1 cellular context compared by ENCODE assay signal in genomic region chr3:72152551-72153476, GRCh38.
TF ChIP-seq lines count a peak whose summit lies in the region.

No MANE protein-coding gene starts in this region.

TF ChIP-seq in HepG2, 621 proteins besides CTCF, POLR2A, EP300 and RAD21 (continued from another document and continues in another):
- TF ChIP-seq, protein P1, sequence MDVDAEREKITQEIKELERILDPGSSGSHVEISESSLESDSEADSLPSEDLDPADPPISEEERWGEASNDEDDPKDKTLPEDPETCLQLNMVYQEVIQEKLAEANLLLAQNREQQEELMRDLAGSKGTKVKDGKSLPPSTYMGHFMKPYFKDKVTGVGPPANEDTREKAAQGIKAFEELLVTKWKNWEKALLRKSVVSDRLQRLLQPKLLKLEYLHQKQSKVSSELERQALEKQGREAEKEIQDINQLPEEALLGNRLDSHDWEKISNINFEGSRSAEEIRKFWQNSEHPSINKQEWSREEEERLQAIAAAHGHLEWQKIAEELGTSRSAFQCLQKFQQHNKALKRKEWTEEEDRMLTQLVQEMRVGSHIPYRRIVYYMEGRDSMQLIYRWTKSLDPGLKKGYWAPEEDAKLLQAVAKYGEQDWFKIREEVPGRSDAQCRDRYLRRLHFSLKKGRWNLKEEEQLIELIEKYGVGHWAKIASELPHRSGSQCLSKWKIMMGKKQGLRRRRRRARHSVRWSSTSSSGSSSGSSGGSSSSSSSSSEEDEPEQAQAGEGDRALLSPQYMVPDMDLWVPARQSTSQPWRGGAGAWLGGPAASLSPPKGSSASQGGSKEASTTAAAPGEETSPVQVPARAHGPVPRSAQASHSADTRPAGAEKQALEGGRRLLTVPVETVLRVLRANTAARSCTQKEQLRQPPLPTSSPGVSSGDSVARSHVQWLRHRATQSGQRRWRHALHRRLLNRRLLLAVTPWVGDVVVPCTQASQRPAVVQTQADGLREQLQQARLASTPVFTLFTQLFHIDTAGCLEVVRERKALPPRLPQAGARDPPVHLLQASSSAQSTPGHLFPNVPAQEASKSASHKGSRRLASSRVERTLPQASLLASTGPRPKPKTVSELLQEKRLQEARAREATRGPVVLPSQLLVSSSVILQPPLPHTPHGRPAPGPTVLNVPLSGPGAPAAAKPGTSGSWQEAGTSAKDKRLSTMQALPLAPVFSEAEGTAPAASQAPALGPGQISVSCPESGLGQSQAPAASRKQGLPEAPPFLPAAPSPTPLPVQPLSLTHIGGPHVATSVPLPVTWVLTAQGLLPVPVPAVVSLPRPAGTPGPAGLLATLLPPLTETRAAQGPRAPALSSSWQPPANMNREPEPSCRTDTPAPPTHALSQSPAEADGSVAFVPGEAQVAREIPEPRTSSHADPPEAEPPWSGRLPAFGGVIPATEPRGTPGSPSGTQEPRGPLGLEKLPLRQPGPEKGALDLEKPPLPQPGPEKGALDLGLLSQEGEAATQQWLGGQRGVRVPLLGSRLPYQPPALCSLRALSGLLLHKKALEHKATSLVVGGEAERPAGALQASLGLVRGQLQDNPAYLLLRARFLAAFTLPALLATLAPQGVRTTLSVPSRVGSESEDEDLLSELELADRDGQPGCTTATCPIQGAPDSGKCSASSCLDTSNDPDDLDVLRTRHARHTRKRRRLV (CRISPR knock-in tag; IDR thresholded peaks at IDR 0.05) = 0 out of 2 replicates have a peak, but pooled peaks have one; percentile 34
- TF ChIP-seq BHLHE40 (IDR thresholded peaks at IDR 0.05; ENCODE audit: low read length) (peak; percentile 86), HCFC1 (IDR thresholded peaks at IDR 0.05; ENCODE audit: low read depth, low read length) (no peak), SIN3A (IDR thresholded peaks at IDR 0.05; ENCODE audit: borderline replicate concordance, low read depth, low read length) (0 out of 2 replicates have a peak, but pooled peaks have one; percentile 13), ZNF770 (CRISPR knock-in tag; IDR thresholded peaks at IDR 0.05) (no peak), SAFB2 (CRISPR knock-in tag; IDR thresholded peaks at IDR 0.05; ENCODE audit: borderline replicate concordance, low read depth) (no peak), SSRP1 (CRISPR knock-in tag; IDR thresholded peaks at IDR 0.05) (no peak), ELK4 (CRISPR knock-in tag; IDR thresholded peaks at IDR 0.05; ENCODE audit: borderline replicate concordance) (no peak), PHF8 (CRISPR knock-in tag; IDR thresholded peaks at IDR 0.05) (peak; percentile 42), FOXA1 (IDR thresholded peaks at IDR 0.05) (no peak), FOXA1 (CRISPR knock-in tag; IDR thresholded peaks at IDR 0.05) (0 out of 2 replicates have a peak, but pooled peaks have one; percentile 45), ZNF792 (CRISPR knock-in tag; IDR thresholded peaks at IDR 0.05) (no peak), KDM3A (CRISPR knock-in tag; IDR thresholded peaks at IDR 0.05; ENCODE audit: low read depth) (no peak), FOXA3 (CRISPR knock-in tag; IDR thresholded peaks at IDR 0.05) (peak; percentile 49), ZNF609 (CRISPR knock-in tag; IDR thresholded peaks at IDR 0.05; ENCODE audit: borderline replicate concordance) (no peak), POLR2G (IDR thresholded peaks at IDR 0.05; ENCODE audit: low read depth, low read length) (peak; percentile 60; the same call in 1 of the 2 replicates), ZNF501 (CRISPR knock-in tag; IDR thresholded peaks at IDR 0.05) (peak; percentile 64), ETV6 (CRISPR knock-in tag; conservative IDR thresholded peaks at IDR 0.05) (no peak), ARNTL (CRISPR knock-in tag; IDR thresholded peaks at IDR 0.05) (0 out of 2 replicates have a peak, but pooled peaks have one; percentile 10), MED1 (CRISPR knock-in tag; IDR thresholded peaks at IDR 0.05) (0 out of 2 replicates have a peak, but pooled peaks have one; percentile 13), ZBTB42 (CRISPR knock-in tag; IDR thresholded peaks at IDR 0.05) (no peak), DMTF1 (CRISPR knock-in tag; IDR thresholded peaks at IDR 0.05) (0 out of 2 replicates have a peak, but pooled peaks have one; percentile 44), KMT2A (CRISPR knock-in tag; IDR thresholded peaks at IDR 0.05) (no peak), MLLT10 (CRISPR knock-in tag; IDR thresholded peaks at IDR 0.05) (no peak)
- TF ChIP-seq, protein P2, sequence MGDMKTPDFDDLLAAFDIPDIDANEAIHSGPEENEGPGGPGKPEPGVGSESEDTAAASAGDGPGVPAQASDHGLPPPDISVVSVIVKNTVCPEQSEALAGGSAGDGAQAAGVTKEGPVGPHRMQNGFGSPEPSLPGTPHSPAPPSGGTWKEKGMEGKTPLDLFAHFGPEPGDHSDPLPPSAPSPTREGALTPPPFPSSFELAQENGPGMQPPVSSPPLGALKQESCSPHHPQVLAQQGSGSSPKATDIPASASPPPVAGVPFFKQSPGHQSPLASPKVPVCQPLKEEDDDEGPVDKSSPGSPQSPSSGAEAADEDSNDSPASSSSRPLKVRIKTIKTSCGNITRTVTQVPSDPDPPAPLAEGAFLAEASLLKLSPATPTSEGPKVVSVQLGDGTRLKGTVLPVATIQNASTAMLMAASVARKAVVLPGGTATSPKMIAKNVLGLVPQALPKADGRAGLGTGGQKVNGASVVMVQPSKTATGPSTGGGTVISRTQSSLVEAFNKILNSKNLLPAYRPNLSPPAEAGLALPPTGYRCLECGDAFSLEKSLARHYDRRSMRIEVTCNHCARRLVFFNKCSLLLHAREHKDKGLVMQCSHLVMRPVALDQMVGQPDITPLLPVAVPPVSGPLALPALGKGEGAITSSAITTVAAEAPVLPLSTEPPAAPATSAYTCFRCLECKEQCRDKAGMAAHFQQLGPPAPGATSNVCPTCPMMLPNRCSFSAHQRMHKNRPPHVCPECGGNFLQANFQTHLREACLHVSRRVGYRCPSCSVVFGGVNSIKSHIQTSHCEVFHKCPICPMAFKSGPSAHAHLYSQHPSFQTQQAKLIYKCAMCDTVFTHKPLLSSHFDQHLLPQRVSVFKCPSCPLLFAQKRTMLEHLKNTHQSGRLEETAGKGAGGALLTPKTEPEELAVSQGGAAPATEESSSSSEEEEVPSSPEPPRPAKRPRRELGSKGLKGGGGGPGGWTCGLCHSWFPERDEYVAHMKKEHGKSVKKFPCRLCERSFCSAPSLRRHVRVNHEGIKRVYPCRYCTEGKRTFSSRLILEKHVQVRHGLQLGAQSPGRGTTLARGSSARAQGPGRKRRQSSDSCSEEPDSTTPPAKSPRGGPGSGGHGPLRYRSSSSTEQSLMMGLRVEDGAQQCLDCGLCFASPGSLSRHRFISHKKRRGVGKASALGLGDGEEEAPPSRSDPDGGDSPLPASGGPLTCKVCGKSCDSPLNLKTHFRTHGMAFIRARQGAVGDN (CRISPR knock-in tag; IDR thresholded peaks at IDR 0.05) = peak; percentile 41
- TF ChIP-seq, protein P3, sequence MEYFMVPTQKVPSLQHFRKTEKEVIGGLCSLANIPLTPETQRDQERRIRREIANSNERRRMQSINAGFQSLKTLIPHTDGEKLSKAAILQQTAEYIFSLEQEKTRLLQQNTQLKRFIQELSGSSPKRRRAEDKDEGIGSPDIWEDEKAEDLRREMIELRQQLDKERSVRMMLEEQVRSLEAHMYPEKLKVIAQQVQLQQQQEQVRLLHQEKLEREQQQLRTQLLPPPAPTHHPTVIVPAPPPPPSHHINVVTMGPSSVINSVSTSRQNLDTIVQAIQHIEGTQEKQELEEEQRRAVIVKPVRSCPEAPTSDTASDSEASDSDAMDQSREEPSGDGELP (IDR thresholded peaks at IDR 0.05; ENCODE audit: borderline replicate concordance, low read depth) = peak; percentile 15; the same call in 1 of the 2 replicates
- TF ChIP-seq, protein P4, sequence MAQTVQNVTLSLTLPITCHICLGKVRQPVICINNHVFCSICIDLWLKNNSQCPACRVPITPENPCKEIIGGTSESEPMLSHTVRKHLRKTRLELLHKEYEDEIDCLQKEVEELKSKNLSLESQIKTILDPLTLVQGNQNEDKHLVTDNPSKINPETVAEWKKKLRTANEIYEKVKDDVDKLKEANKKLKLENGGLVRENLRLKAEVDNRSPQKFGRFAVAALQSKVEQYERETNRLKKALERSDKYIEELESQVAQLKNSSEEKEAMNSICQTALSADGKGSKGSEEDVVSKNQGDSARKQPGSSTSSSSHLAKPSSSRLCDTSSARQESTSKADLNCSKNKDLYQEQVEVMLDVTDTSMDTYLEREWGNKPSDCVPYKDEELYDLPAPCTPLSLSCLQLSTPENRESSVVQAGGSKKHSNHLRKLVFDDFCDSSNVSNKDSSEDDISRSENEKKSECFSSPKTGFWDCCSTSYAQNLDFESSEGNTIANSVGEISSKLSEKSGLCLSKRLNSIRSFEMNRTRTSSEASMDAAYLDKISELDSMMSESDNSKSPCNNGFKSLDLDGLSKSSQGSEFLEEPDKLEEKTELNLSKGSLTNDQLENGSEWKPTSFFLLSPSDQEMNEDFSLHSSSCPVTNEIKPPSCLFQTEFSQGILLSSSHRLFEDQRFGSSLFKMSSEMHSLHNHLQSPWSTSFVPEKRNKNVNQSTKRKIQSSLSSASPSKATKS (CRISPR knock-in tag; IDR thresholded peaks at IDR 0.05) = no peak
- TF ChIP-seq, protein P5, sequence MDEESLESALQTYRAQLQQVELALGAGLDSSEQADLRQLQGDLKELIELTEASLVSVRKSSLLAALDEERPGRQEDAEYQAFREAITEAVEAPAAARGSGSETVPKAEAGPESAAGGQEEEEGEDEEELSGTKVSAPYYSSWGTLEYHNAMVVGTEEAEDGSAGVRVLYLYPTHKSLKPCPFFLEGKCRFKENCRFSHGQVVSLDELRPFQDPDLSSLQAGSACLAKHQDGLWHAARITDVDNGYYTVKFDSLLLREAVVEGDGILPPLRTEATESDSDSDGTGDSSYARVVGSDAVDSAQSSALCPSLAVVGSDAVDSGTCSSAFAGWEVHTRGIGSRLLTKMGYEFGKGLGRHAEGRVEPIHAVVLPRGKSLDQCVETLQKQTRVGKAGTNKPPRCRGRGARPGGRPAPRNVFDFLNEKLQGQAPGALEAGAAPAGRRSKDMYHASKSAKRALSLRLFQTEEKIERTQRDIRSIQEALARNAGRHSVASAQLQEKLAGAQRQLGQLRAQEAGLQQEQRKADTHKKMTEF (CRISPR knock-in tag; IDR thresholded peaks at IDR 0.05) = peak; percentile 51; the same call in 1 of the 2 replicates
